9 cellular contexts compared by ENCODE assay signal in genomic region chr22:37427711-37428635, GRCh38. TPM values are rescaled to one million over a fixed set of nuclear protein-coding genes. Genes with fewer than 3 reads are reported as not detected.
DNase-seq lines count a peak whose midpoint lies in the region; ATAC-seq, FAIRE-seq and TF ChIP-seq lines count a peak whose summit lies in the region.
"Had no signal": no experiment of that assay in that cellular context is flagged by ENCODE, and none has a peak within 500 bp of the region (broad histone marks: within the 10 kb centered on the region; RNA-seq: fewer than 3 reads in every experiment).

No MANE protein-coding gene starts in this region.

- peak in 1 of 2 donors; percentile 26 for ATAC-seq in naive thymus-derived CD8-positive, alpha-beta T cell

- H3K36me3 ChIP-seq in ACC112 (ENCODE audit: insufficient read depth, low read length) = no peaks in the 10 kb centered on the region
- H3K36me3 ChIP-seq in MM.1S (replicated peaks; ENCODE audit: insufficient read depth, low read length) = no peaks in the 10 kb centered on the region
- no peaks in the 10 kb centered on the region for H3K36me3 ChIP-seq in adrenal gland (replicated peaks in 1 of 2)

- H3K4me3 ChIP-seq in ACC112 (ENCODE audit: low read depth, low read length) = peak overlapping the region; percentile 84
- no peak overlapping the region for H3K4me3 ChIP-seq in MM.1S (ENCODE audit: low read length)
- H3K4me3 ChIP-seq in adrenal gland = peak overlapping the region in 1 of 4 donors; percentile 55

- TF ChIP-seq POLR2A in adrenal gland (IDR thresholded peaks at IDR 0.05) = no peak

- intact Hi-C loops in dendritic cell treated with granulocyte-macrophage colony-stimulating factor and Interleukin-4, amounts not matched to agents 40 ng/mL and 50 ng/mL, for 4 days (cut with micrococcal nuclease) = no loop called here
- intact Hi-C loops in adrenal gland (cut with DNase I) = loop anchor here (10.0 kb wide), 1 partner anchor 113 kb away; no protein-coding TSS in a partner anchor

- H3F3A ChIP-seq in MM.1S (ENCODE audit: insufficient read depth, low read length) = no peaks in the 10 kb centered on the region

- H3K9me3 Mint-ChIP-seq in HFFc6 = peaks cover 6% of the 10 kb centered on the region
- H3K9me3 Mint-ChIP-seq in dendritic cell treated with granulocyte-macrophage colony-stimulating factor and Interleukin-4, amounts not matched to agents 40 ng/mL and 50 ng/mL, for 4 days = peaks cover 6% of the 10 kb centered on the region
- H3K9me3 Mint-ChIP-seq in naive thymus-derived CD8-positive, alpha-beta T cell = peaks cover 0 to 3% (median 0%) of the 10 kb centered on the region in 9 donors

- H3K79me2 ChIP-seq in ACC112 (ENCODE audit: control insufficient read depth, insufficient read depth, low read length, unreplicated experiment) = no peaks in the 10 kb centered on the region
- no peaks in the 10 kb centered on the region for H3K79me2 ChIP-seq in MM.1S (ENCODE audit: low read length)

- H3K9me2 ChIP-seq in MM.1S (replicated peaks; ENCODE audit: insufficient read depth, low read length) = no peaks in the 10 kb centered on the region

- no peak overlapping the region for H3K27ac Mint-ChIP-seq in HFFc6
- H3K27ac Mint-ChIP-seq in dendritic cell treated with granulocyte-macrophage colony-stimulating factor and Interleukin-4, amounts not matched to agents 40 ng/mL and 50 ng/mL, for 4 days = no peak overlapping the region
- no peak overlapping the region for H3K27ac Mint-ChIP-seq in naive thymus-derived CD8-positive, alpha-beta T cell

- H4K20me1 ChIP-seq in MM.1S (ENCODE audit: insufficient read depth, low read length) = no peaks in the 10 kb centered on the region

- no peak for FAIRE-seq in RCC 7860 (lab: Jason Lieb, UNC)

- H3K27ac ChIP-seq in ACC112 (ENCODE audit: low read depth, low read length) = no peak overlapping the region
- no peak overlapping the region for H3K27ac ChIP-seq in MM.1S (ENCODE audit: low read length)
- H3K27ac ChIP-seq in adrenal gland = no peak overlapping the region

- H3K4me2 ChIP-seq in MM.1S (ENCODE audit: low read depth, low read length) = no peak overlapping the region

- H3K36me3 Mint-ChIP-seq in HFFc6 (ENCODE audit: low read depth) = peaks cover 5% of the 10 kb centered on the region
- no peaks in the 10 kb centered on the region for H3K36me3 Mint-ChIP-seq in dendritic cell treated with granulocyte-macrophage colony-stimulating factor and Interleukin-4, amounts not matched to agents 40 ng/mL and 50 ng/mL, for 4 days (ENCODE audit: low read depth)
- H3K36me3 Mint-ChIP-seq in naive thymus-derived CD8-positive, alpha-beta T cell = no peaks in the 10 kb centered on the region

- peaks cover 49% of the 10 kb centered on the region for H3K4me1 Mint-ChIP-seq in HFFc6 (ENCODE audit: low read depth)
- H3K4me1 Mint-ChIP-seq in dendritic cell treated with granulocyte-macrophage colony-stimulating factor and Interleukin-4, amounts not matched to agents 40 ng/mL and 50 ng/mL, for 4 days (ENCODE audit: low read depth) = peaks cover 36% of the 10 kb centered on the region
- H3K4me1 Mint-ChIP-seq in naive thymus-derived CD8-positive, alpha-beta T cell = peaks cover 11 to 32% (median 25%) of the 10 kb centered on the region in 4 donors

- 18 to 42% (median 28%) methylated on average over 20 to 59 of the region's 59 CpGs for WGBS in adrenal gland, 4 donors

- POLR2A ChIA-PET in naive thymus-derived CD8-positive, alpha-beta T cell (lab: Charles Lee) = interaction anchor here (0.7 to 3.2 kb wide), 7 partner anchors 109 to 160 kb away, joined by 3 to 18 read pairs (median 3); no protein-coding TSS in a partner anchor

- TF ChIP-seq CTCF in HFFc6 (IDR thresholded peaks at IDR 0.05) (no peak), MM.1S (IDR thresholded peaks at IDR 0.05; ENCODE audit: low read length) (no peak), adrenal gland (IDR thresholded peaks at IDR 0.05) (no peak)

- no peaks in the 10 kb centered on the region for H3K9me3 ChIP-seq in MM.1S (replicated peaks; ENCODE audit: insufficient read depth, low read length)
- no peaks in the 10 kb centered on the region for H3K9me3 ChIP-seq in adrenal gland (replicated peaks in 1 of 3)

- H3K27me3 ChIP-seq in ACC112 (ENCODE audit: insufficient read depth, low read length) (no peaks in the 10 kb centered on the region), MM.1S (replicated peaks; ENCODE audit: insufficient read depth, low read length) (peaks cover 97% of the 10 kb centered on the region), adrenal gland (peaks cover 31% of the 10 kb centered on the region)

- H3K9ac ChIP-seq in MM.1S (ENCODE audit: low read length) = no peak overlapping the region

- H3K4me1 ChIP-seq in ACC112 (ENCODE audit: control insufficient read depth, insufficient read depth, low read length, unreplicated experiment) = peaks cover 26% of the 10 kb centered on the region
- H3K4me1 ChIP-seq in MM.1S (ENCODE audit: low read length) = no peaks in the 10 kb centered on the region
- no peaks in the 10 kb centered on the region for H3K4me1 ChIP-seq in adrenal gland (replicated peaks in 1 of 2)

- H2AFZ ChIP-seq in ACC112 (ENCODE audit: low read length, unreplicated experiment) (no peak overlapping the region), MM.1S (ENCODE audit: low read length) (no peak overlapping the region)

- DNase-seq in HFFc6 (no peak), CD1c-positive myeloid dendritic cell (ENCODE audit: extremely low spot score) (no peak), MM.1S (no peak), RCC 7860 (ENCODE audit: low spot score) (no peak), adrenal gland (no peak)
- no peak for DNase-seq in naive thymus-derived CD8-positive, alpha-beta T cell
- DNase-seq: SHP77 treated with DMSO at 0.1 percent for 48 hours had no signal

- H3K27me3 Mint-ChIP-seq in HFFc6 (ENCODE audit: insufficient read depth) = peaks cover 25% of the 10 kb centered on the region
- peaks cover 78% of the 10 kb centered on the region for H3K27me3 Mint-ChIP-seq in dendritic cell treated with granulocyte-macrophage colony-stimulating factor and Interleukin-4, amounts not matched to agents 40 ng/mL and 50 ng/mL, for 4 days
- H3K27me3 Mint-ChIP-seq in naive thymus-derived CD8-positive, alpha-beta T cell = peaks cover 25 to 63% (median 48%) of the 10 kb centered on the region in 5 donors

- H3K4me3 Mint-ChIP-seq in HFFc6 = peak overlapping the region; percentile 28
- H3K4me3 Mint-ChIP-seq in dendritic cell treated with granulocyte-macrophage colony-stimulating factor and Interleukin-4, amounts not matched to agents 40 ng/mL and 50 ng/mL, for 4 days = peak overlapping the region; percentile 52
- H3K4me3 Mint-ChIP-seq in naive thymus-derived CD8-positive, alpha-beta T cell = peak overlapping the region; percentile 32 to 66 (median 58)

RNA-seq across cellular contexts. Expression of gene ELFN2, which starts 0.7 kb away (rescaled TPM):
- 1 to 10 TPM; 1.2 to 5.8 (median 1.4) TPM for total RNA-seq in HFFc6 (2021; fragmentation: NEBNext Ultra II Directional; extraction: Animal tissue kit (Norgen Biotek cat#: 25700))
- total RNA-seq in naive thymus-derived CD8-positive, alpha-beta T cell = under 1 TPM; 0.55 to 0.88 TPM
- polyA plus RNA-seq in naive thymus-derived CD8-positive, alpha-beta T cell = not detected
- total RNA-seq in adrenal gland = 1 to 10 TPM in 1 of 8 donors, under 1 TPM in 5, not detected in 2; 0.04 to 2.3 (median 0.23) TPM
- 1 to 10 TPM in 1 of 3 donors, under 1 TPM in 2; 0.30 to 3.3 (median 0.77) TPM for polyA plus RNA-seq in adrenal gland

RNA-seq across cellular contexts. Expression of gene MFNG, which starts 58.2 kb away (rescaled TPM):
- total RNA-seq in HFFc6 (2021; fragmentation: NEBNext Ultra II Directional; extraction: Animal tissue kit (Norgen Biotek cat#: 25700)) = not detected
- 100 to 1,000 TPM; 233 to 235 TPM for total RNA-seq in naive thymus-derived CD8-positive, alpha-beta T cell
- 100 to 1,000 TPM; 290 to 401 (median 329) TPM for polyA plus RNA-seq in naive thymus-derived CD8-positive, alpha-beta T cell
- total RNA-seq in adrenal gland = 10 to 100 TPM; 16.2 to 27.6 (median 22.7) TPM
- 10 to 100 TPM in 1 of 3 donors, 1 to 10 TPM in 2; 4.3 to 11.5 (median 7.8) TPM for polyA plus RNA-seq in adrenal gland

Comparison
In these comparisons a context has a peak if more than half of its experiments do, and no peak if none do; other contexts are left out.
1. RNA of gene MFNG, which starts 58.2 kb away (total RNA-seq): 233 to 235 TPM in naive thymus-derived CD8-positive, alpha-beta T cell and 16.2 to 27.6 TPM in adrenal gland; not detected in HFFc6; every median in the first group is over 10 times any median in the second.
2. Peak in every context shown above with its lines, with median percentiles within 50 percentile points of each other: H3K4me3 Mint-ChIP-seq.